ENCODE assay signal across 21 cellular contexts in genomic region chr12:43893670-43894069, GRCh38. TPM values are rescaled to one million over a fixed set of nuclear protein-coding genes. Genes with fewer than 3 reads are reported as not detected.
DNase-seq lines count a peak whose midpoint lies in the region; ATAC-seq and TF ChIP-seq lines count a peak whose summit lies in the region.
"Had no signal": no experiment of that assay in that cellular context is flagged by ENCODE, and none has a peak within 500 bp of the region (broad histone marks: within the 10 kb centered on the region; RNA-seq: fewer than 3 reads in every experiment).

No MANE protein-coding gene starts in this region.

- no peak overlapping the region for H3K4me3 ChIP-seq in retinal pigment epithelial cell (ENCODE audit: low read length)
- H3K4me3 ChIP-seq: BLaER1 treated with 17β-estradiol and CSF1 and Interleukin-3, amounts not matched to agents 10 nM and 100 nM; gastroesophageal sphincter; GM12878 had no signal

- ATAC-seq in GM18520 (IDR thresholded peaks at IDR 0.05; ENCODE audit: unreplicated experiment), result no peak
- no peak for ATAC-seq in left lobe of liver
- ATAC-seq: gastroesophageal sphincter, GM12878, left cardiac atrium had no signal

- DNase-seq in DMS53 (lab: John Stamatoyannopoulos, UW) (peak; percentile 38), DMS53 treated with DMSO at 0.1 percent for 48 hours (lab: John Stamatoyannopoulos, UW; ENCODE audit: unreplicated experiment) (no peak), M059J (ENCODE audit: low read depth) (peak; percentile 64), dedifferentiated amniotic fluid mesenchymal stem cell (ENCODE audit: extremely low spot score) (peak; percentile 43), retinal pigment epithelial cell (ENCODE audit: low read depth) (peak; percentile 42), NCI-H2029 treated with DMSO at 0.1 percent for 48 hours (lab: John Stamatoyannopoulos, UW) (no peak), left lobe of liver (ENCODE audit: low spot score) (no peak)
- DNase-seq: activated T-cell treated with anti-CD3 and anti-CD28 coated beads for 4 hours; amniotic stem cell; GF-D8; KG1; left cardiac atrium; NCI-H1092; NCI-H2081 treated with DMSO at 0.1 percent for 48 hours; SIG-M5; stimulated activated CD4-positive, alpha-beta T cell treated with anti-CD3 and anti-CD28 coated beads, Interleukin-12 subunit alpha, Interleukin-12 subunit beta, amount 100 ng/mL, for 4 hours; stimulated activated CD8-positive, alpha-beta memory T cell treated with anti-CD3 and anti-CD28 coated beads, Interleukin-4, amount 100 ng/mL, for 48 hours had no signal

- no peak for TF ChIP-seq CTCF in retinal pigment epithelial cell (conservative IDR thresholded peaks at IDR 0.05; ENCODE audit: low read depth, low read length)

RNA-seq across cellular contexts. Expression of gene TMEM117, which starts 57.8 kb away (rescaled TPM):
- 5.3 and 6.6 TPM in 2 replicates for total RNA-seq in M059J (2014; rRNA removed; shearing (Covaris generic))
- 2.8 TPM for total RNA-seq in left lobe of liver

Comparison
In these comparisons a context has a peak if more than half of its experiments do, and no peak if none do; other contexts are left out.
1. DNase-seq: peak in DMS53 (single experiment), M059J (single experiment), dedifferentiated amniotic fluid mesenchymal stem cell (single experiment) and retinal pigment epithelial cell (single experiment); none in DMS53 treated with DMSO at 0.1 percent for 48 hours (single experiment), NCI-H2029 treated with DMSO at 0.1 percent for 48 hours (single experiment) and left lobe of liver (single experiment).